ENCODE assay signal across 9 cellular contexts in genomic region chr14:50363734-50364113, GRCh38. TPM values are rescaled to one million over a fixed set of nuclear protein-coding genes. Genes with fewer than 3 reads are reported as not detected.
DNase-seq lines count a peak whose midpoint lies in the region; ATAC-seq, FAIRE-seq and TF ChIP-seq lines count a peak whose summit lies in the region.
"Had no signal": no experiment of that assay in that cellular context is flagged by ENCODE, and none has a peak within 500 bp of the region (broad histone marks: within the 10 kb centered on the region; RNA-seq: fewer than 3 reads in every experiment).

No MANE protein-coding gene starts in this region.

- peak overlapping the region; percentile 24 for H3K4me3 ChIP-seq in MG63
- H3K4me3 ChIP-seq in left lung: peak overlapping the region; percentile 2 to 41
- H3K4me3 ChIP-seq in thoracic aorta: peak overlapping the region; percentile 60

- peaks cover 5% of the 10 kb centered on the region for H3K9me3 Mint-ChIP-seq in activated T-helper 2 cell treated with anti-CD3 and anti-CD28 coated beads, Interferon-gamma antibody, Interleukin-2, Interleukin-4, amounts not matched to agents 10 μg/mL and 5 μg/mL and 100 μg/mL, durations not matched to agents 14 hours and 24 hours and 36 hours

- FAIRE-seq in GM12891 (lab: Jason Lieb, UNC): peak; percentile 91
- FAIRE-seq: TTC549 had no signal

- TF ChIP-seq POLR2A in GM12891 (IDR thresholded peaks at IDR 0.05; ENCODE audit: low read depth, low read length): peak; percentile 41; the same call in 1 of the 2 replicates

- H3K36me3 Mint-ChIP-seq in activated T-helper 2 cell treated with anti-CD3 and anti-CD28 coated beads, Interferon-gamma antibody, Interleukin-2, Interleukin-4, amounts not matched to agents 10 μg/mL and 5 μg/mL and 100 μg/mL, durations not matched to agents 14 hours and 24 hours and 36 hours (ENCODE audit: low read depth): peaks cover 6% of the 10 kb centered on the region

- peak overlapping the region; percentile 88 for H3K27ac Mint-ChIP-seq in activated T-helper 2 cell treated with anti-CD3 and anti-CD28 coated beads, Interferon-gamma antibody, Interleukin-2, Interleukin-4, amounts not matched to agents 10 μg/mL and 5 μg/mL and 100 μg/mL, durations not matched to agents 14 hours and 24 hours and 36 hours

- no peak for TF ChIP-seq CTCF in left lung (IDR thresholded peaks at IDR 0.05)
- no peak for TF ChIP-seq CTCF in thoracic aorta (IDR thresholded peaks at IDR 0.05)

- H3K9me3 ChIP-seq in MG63 (0 out of 2 replicates have a peak, but pooled peaks cover 3% of the 10 kb centered on the region), left lung (no peaks in the 10 kb centered on the region), thoracic aorta (no peaks in the 10 kb centered on the region)

- peaks cover 29% of the 10 kb centered on the region for H3K4me1 Mint-ChIP-seq in activated T-helper 2 cell treated with anti-CD3 and anti-CD28 coated beads, Interferon-gamma antibody, Interleukin-2, Interleukin-4, amounts not matched to agents 10 μg/mL and 5 μg/mL and 100 μg/mL, durations not matched to agents 14 hours and 24 hours and 36 hours (ENCODE audit: low read depth)

- no peaks in the 10 kb centered on the region for H3K27me3 Mint-ChIP-seq in activated T-helper 2 cell treated with anti-CD3 and anti-CD28 coated beads, Interferon-gamma antibody, Interleukin-2, Interleukin-4, amounts not matched to agents 10 μg/mL and 5 μg/mL and 100 μg/mL, durations not matched to agents 14 hours and 24 hours and 36 hours (ENCODE audit: low read depth)

- DNase-seq in GM12891 (ENCODE audit: insufficient read length, low spot score) (peak; percentile 37), MG63 (peak; percentile 34), left lung (no peak), thoracic aorta (ENCODE audit: low spot score) (no peak), NCI-H2081 (lab: John Stamatoyannopoulos, UW) (no peak), NCI-H774 (lab: John Stamatoyannopoulos, UW) (no peak)
- DNase-seq in activated T-helper 2 cell treated with anti-CD3 and anti-CD28 coated beads, Interferon-gamma antibody, Interleukin-2, Interleukin-4, amounts not matched to agents 10 μg/mL and 5 μg/mL and 100 μg/mL, durations not matched to agents 14 hours and 24 hours and 36 hours (ENCODE audit: low spot score): peak; percentile 59

- peak overlapping the region; percentile 82 to 85 for H3K27ac ChIP-seq in left lung
- peak overlapping the region in 1 of 2 donors; percentile 15 for H3K27ac ChIP-seq in thoracic aorta

- peak overlapping the region; percentile 79 for H3K4me3 Mint-ChIP-seq in activated T-helper 2 cell treated with anti-CD3 and anti-CD28 coated beads, Interferon-gamma antibody, Interleukin-2, Interleukin-4, amounts not matched to agents 10 μg/mL and 5 μg/mL and 100 μg/mL, durations not matched to agents 14 hours and 24 hours and 36 hours (ENCODE audit: low read depth)

- H3K36me3 ChIP-seq in MG63 (no peaks in the 10 kb centered on the region), left lung (peaks cover 0 to 2% of the 10 kb centered on the region in 2 donors), thoracic aorta (no peaks in the 10 kb centered on the region)

- H3K4me1 ChIP-seq in left lung (peaks cover 11 to 35% of the 10 kb centered on the region in 2 donors), thoracic aorta (ENCODE audit: control insufficient read depth in 1 of 2, low read depth in 2 of 2) (no peaks in the 10 kb centered on the region)

- ATAC-seq in GM21786 (IDR thresholded peaks at IDR 0.05; ENCODE audit: unreplicated experiment) (peak; percentile 98), left lung (peak; percentile 68), thoracic aorta (ENCODE audit: insufficient number of reproducible peaks, low FRiP score, low read depth) (peak; percentile 20)

- no peaks in the 10 kb centered on the region for H3K27me3 ChIP-seq in MG63
- no peaks in the 10 kb centered on the region for H3K27me3 ChIP-seq in left lung
- no peaks in the 10 kb centered on the region for H3K27me3 ChIP-seq in thoracic aorta (replicated peaks; ENCODE audit: insufficient read depth)

- intact Hi-C loops in activated T-helper 2 cell treated with anti-CD3 and anti-CD28 coated beads, Interferon-gamma antibody, Interleukin-2, Interleukin-4, amounts not matched to agents 10 μg/mL and 5 μg/mL and 100 μg/mL, durations not matched to agents 14 hours and 24 hours and 36 hours (cut with micrococcal nuclease): loop anchor here (1.0 to 2.0 kb wide), 4 partner anchors 19 to 159 kb away; partner anchors contain the start of gene CDKL1
- intact Hi-C loops in left lung (cut with DNase I): no loop called here

TF ChIP-seq in GM12891, 5 proteins besides CTCF, POLR2A, EP300 and RAD21:
- TF ChIP-seq POLR2AphosphoS5 (IDR thresholded peaks at IDR 0.05; ENCODE audit: low read depth, low read length) (peak; percentile 45; the same call in 1 of the 2 replicates), TAF1 (IDR thresholded peaks at IDR 0.05; ENCODE audit: low read depth, low read length) (no peak), SPI1 (IDR thresholded peaks at IDR 0.05; ENCODE audit: low read depth, low read length) (0 out of 2 replicates have a peak, but pooled peaks have one; percentile 17), POU2F2 (IDR thresholded peaks at IDR 0.05; ENCODE audit: low read depth, low read length) (no peak), PAX5 (IDR thresholded peaks at IDR 0.05; ENCODE audit: insufficient read depth, low read length, severe bottlenecking) (no peak)

RNA-seq across cellular contexts. Expression of gene CDKL1, which starts 33.0 kb away (rescaled TPM):
- 5.6 TPM for polyA plus RNA-seq in GM12891 (2012; ENCODE audit: low read depth, missing spikeins)
- total RNA-seq in MG63 (2014; rRNA removed; shearing (Covaris generic); ENCODE audit: low replicate concordance): 4.7 and 15.2 TPM in 2 replicates
- total RNA-seq in activated T-helper 2 cell treated with anti-CD3 and anti-CD28 coated beads, Interferon-gamma antibody, Interleukin-2, Interleukin-4, amounts not matched to agents 10 μg/mL and 5 μg/mL and 100 μg/mL, durations not matched to agents 14 hours and 24 hours and 36 hours: 3.6 and 5.0 TPM in 2 replicates
- 10 to 100 TPM; 19.3 to 22.2 TPM for total RNA-seq in left lung
- 1 to 10 TPM; 2.8 to 8.1 TPM for total RNA-seq in thoracic aorta

RNA-seq across cellular contexts. Expression of gene DMAC2L, which starts 51.6 kb away (rescaled TPM):
- polyA plus RNA-seq in GM12891 (2012; ENCODE audit: low read depth, missing spikeins): 18.4 TPM
- total RNA-seq in MG63 (2014; rRNA removed; shearing (Covaris generic); ENCODE audit: low replicate concordance): 4.6 and 6.4 TPM in 2 replicates
- total RNA-seq in activated T-helper 2 cell treated with anti-CD3 and anti-CD28 coated beads, Interferon-gamma antibody, Interleukin-2, Interleukin-4, amounts not matched to agents 10 μg/mL and 5 μg/mL and 100 μg/mL, durations not matched to agents 14 hours and 24 hours and 36 hours: 13.6 and 16.2 TPM in 2 replicates
- 10 to 100 TPM; 15.7 to 18.8 TPM for total RNA-seq in left lung
- total RNA-seq in thoracic aorta: 10 to 100 TPM in 1 of 2 donors, 1 to 10 TPM in 1; 5.6 to 12.3 TPM

RNA-seq across cellular contexts. Expression of gene L2HGDH, which starts 51.7 kb away (rescaled TPM):
- 7.6 TPM for polyA plus RNA-seq in GM12891 (2012; ENCODE audit: low read depth, missing spikeins)
- 10.4 and 12.5 TPM in 2 replicates for total RNA-seq in MG63 (2014; rRNA removed; shearing (Covaris generic); ENCODE audit: low replicate concordance)
- total RNA-seq in activated T-helper 2 cell treated with anti-CD3 and anti-CD28 coated beads, Interferon-gamma antibody, Interleukin-2, Interleukin-4, amounts not matched to agents 10 μg/mL and 5 μg/mL and 100 μg/mL, durations not matched to agents 14 hours and 24 hours and 36 hours: 14.1 and 14.2 TPM in 2 replicates
- total RNA-seq in left lung: 1 to 10 TPM; 4.6 to 5.5 TPM
- total RNA-seq in thoracic aorta: 1 to 10 TPM; 1.5 to 3.7 TPM

Comparison
In these comparisons a context has a peak if more than half of its experiments do, and no peak if none do; other contexts are left out.
1. DNase-seq: peak in GM12891 (single experiment), MG63 (single experiment) and activated T-helper 2 cell treated with anti-CD3 and anti-CD28 coated beads, Interferon-gamma antibody, Interleukin-2, Interleukin-4, amounts not matched to agents 10 μg/mL and 5 μg/mL and 100 μg/mL, durations not matched to agents 14 hours and 24 hours and 36 hours (single experiment); none in left lung (0 of 2), thoracic aorta (single experiment), NCI-H2081 (0 of 2) and NCI-H774 (single experiment).
2. ATAC-seq: peak in every context shown above with its lines; median percentile 98 in GM21786; 68 in left lung; 20 in thoracic aorta.
3. Peak in every context shown above with its lines, with median percentiles within 50 percentile points of each other: H3K4me3 ChIP-seq.